8 cellular contexts compared by ENCODE assay signal in genomic region chr1:155124503-155125463, GRCh38. TPM values are rescaled to one million over a fixed set of nuclear protein-coding genes. Genes with fewer than 3 reads are reported as not detected.
DNase-seq lines count a peak whose midpoint lies in the region; ATAC-seq and TF ChIP-seq lines count a peak whose summit lies in the region.

No MANE protein-coding gene starts in this region.

- peaks cover 14% of the 10 kb centered on the region; the same call in 1 of the 2 replicates for H3K27me3 ChIP-seq in SJCRH30

- peaks cover 61% of the 10 kb centered on the region for H3K4me1 Mint-ChIP-seq in nephron progenitor cell

- ATAC-seq in GM18868 (IDR thresholded peaks at IDR 0.05; ENCODE audit: unreplicated experiment) (no peak), GM18867 (IDR thresholded peaks at IDR 0.05; ENCODE audit: unreplicated experiment) (no peak), HG03565 (IDR thresholded peaks at IDR 0.05; ENCODE audit: unreplicated experiment) (no peak), GM18861 (IDR thresholded peaks at IDR 0.05; ENCODE audit: unreplicated experiment) (no peak)

- DNase-seq in D341Med (ENCODE audit: low spot score) (peak; percentile 32), SJCRH30 (peak; percentile 53 to 57), fibroblast of pulmonary artery (ENCODE audit: low read depth) (peak; percentile 66), nephron progenitor cell (no peak)

- TF ChIP-seq CTCF in fibroblast of pulmonary artery (IDR thresholded peaks at IDR 0.05; ENCODE audit: low read length, missing control alignments) (no peak), nephron progenitor cell (IDR thresholded peaks at IDR 0.05) (no peak)

- no peaks in the 10 kb centered on the region for H3K9me3 ChIP-seq in SJCRH30 (replicated peaks)

- no peaks in the 10 kb centered on the region for H3K36me3 Mint-ChIP-seq in nephron progenitor cell (ENCODE audit: low read depth)

- no peak overlapping the region for H3K4me3 ChIP-seq in SJCRH30
- no peak overlapping the region for H3K4me3 ChIP-seq in fibroblast of pulmonary artery (replicated peaks; ENCODE audit: low read depth, low read length)

- H3K27me3 Mint-ChIP-seq in nephron progenitor cell (ENCODE audit: low read depth, poor library complexity) = peaks cover 41% of the 10 kb centered on the region

- peak overlapping the region; percentile 1; the same call in 1 of the 2 replicates for H3K27ac ChIP-seq in SJCRH30

- H3K4me1 ChIP-seq in SJCRH30 = peaks cover 49% of the 10 kb centered on the region

- H3K36me3 ChIP-seq in SJCRH30 = no peaks in the 10 kb centered on the region

- H3K9me3 Mint-ChIP-seq in nephron progenitor cell = no peaks in the 10 kb centered on the region

- no peak overlapping the region for H3K4me3 Mint-ChIP-seq in nephron progenitor cell

- peak overlapping the region; percentile 38 for H3K27ac Mint-ChIP-seq in nephron progenitor cell

RNA-seq across cellular contexts. Expression of gene EFNA1, which starts 2.9 kb away (rescaled TPM):
- total RNA-seq in SJCRH30 (2014; rRNA removed; shearing (Covaris generic)) = 1.8 and 2.2 TPM in 2 replicates

RNA-seq across cellular contexts. Expression of gene SLC50A1, which starts 10.9 kb away (rescaled TPM):
- 12.9 and 14.8 TPM in 2 replicates for total RNA-seq in SJCRH30 (2014; rRNA removed; shearing (Covaris generic))

RNA-seq across cellular contexts. Expression of gene DPM3, which starts 15.5 kb away (rescaled TPM):
- 16.1 and 16.8 TPM in 2 replicates for total RNA-seq in SJCRH30 (2014; rRNA removed; shearing (Covaris generic))

RNA-seq across cellular contexts. Expression of gene EFNA3, which starts 46.1 kb away (rescaled TPM):
- total RNA-seq in SJCRH30 (2014; rRNA removed; shearing (Covaris generic)) = 3.5 and 4.2 TPM in 2 replicates

RNA-seq across cellular contexts. Expression of gene KRTCAP2, which starts 48.3 kb away (rescaled TPM):
- 84.2 and 90.9 TPM in 2 replicates for total RNA-seq in SJCRH30 (2014; rRNA removed; shearing (Covaris generic))
